19 cellular contexts compared by ENCODE assay signal in the genomic region with DNA sequence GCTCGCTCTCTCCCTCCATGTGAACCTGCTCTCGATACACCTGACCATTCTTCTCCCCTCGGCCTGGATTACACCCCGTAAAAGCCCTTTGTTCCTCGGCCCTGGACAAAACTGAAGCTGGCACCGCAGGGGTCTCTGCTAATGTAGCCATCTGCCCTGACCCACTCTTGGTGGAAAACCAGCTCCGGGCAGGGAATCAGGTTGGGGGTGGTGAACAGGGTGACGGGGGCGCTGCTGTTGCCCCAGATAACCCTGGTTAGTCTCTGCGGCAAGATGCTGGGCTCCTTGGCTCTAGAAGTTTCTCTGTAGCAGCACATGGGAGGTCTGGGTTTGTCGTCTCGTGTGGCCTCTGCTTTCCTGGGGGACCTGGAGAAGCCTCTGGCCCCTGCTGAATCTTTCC.
DNase-seq lines count a peak whose midpoint lies in the region; ATAC-seq and TF ChIP-seq lines count a peak whose summit lies in the region.
"Had no signal": no experiment of that assay in that cellular context is flagged by ENCODE, and none has a peak within 500 bp of the region (broad histone marks: within the 10 kb centered on the region; RNA-seq: fewer than 3 reads in every experiment).

No MANE protein-coding gene starts in this region.

- H3K4me2 ChIP-seq in H9 (ENCODE audit: insufficient read depth, insufficient read length, low read length), result no peak overlapping the region
- H3K4me2 ChIP-seq: BLaER1 treated with 17β-estradiol and CSF1 and Interleukin-3, amounts not matched to agents 10 nM and 100 nM had no signal

- no peak overlapping the region for H2AK5ac ChIP-seq in H9 (ENCODE audit: insufficient read length, low read length)

- no peak overlapping the region for H3K27ac ChIP-seq in H9 (ENCODE audit: insufficient read length, low read depth, low read length)
- H3K27ac ChIP-seq: BLaER1 treated with 17β-estradiol and CSF1 and Interleukin-3, amounts not matched to agents 10 nM and 100 nM; GM23248; HL-60 had no signal

- H2BK5ac ChIP-seq in H9 (ENCODE audit: insufficient read length, low read length), result no peak overlapping the region

- no peak overlapping the region for H3K23ac ChIP-seq in H9 (ENCODE audit: insufficient read length, low read depth, low read length)

- no peaks in the 10 kb centered on the region for H3K4me1 ChIP-seq in H9 (ENCODE audit: insufficient read depth, low read length)

- H3K27me3 Mint-ChIP-seq in activated T-helper 2 cell treated with anti-CD3 and anti-CD28 coated beads, Interferon-gamma antibody, Interleukin-2, Interleukin-4, amounts not matched to agents 10 μg/mL and 5 μg/mL and 100 μg/mL, durations not matched to agents 14 hours and 24 hours and 36 hours (ENCODE audit: low read depth), result no peaks in the 10 kb centered on the region
- peaks cover 53% of the 10 kb centered on the region for H3K27me3 Mint-ChIP-seq in chondrocyte (ENCODE audit: low read depth)
- H3K27me3 Mint-ChIP-seq in neural crest cell (ENCODE audit: low read depth), result no peaks in the 10 kb centered on the region
- peaks cover 13% of the 10 kb centered on the region for H3K27me3 Mint-ChIP-seq in H9 (ENCODE audit: low read depth)

- H4K91ac ChIP-seq in H9 (ENCODE audit: insufficient read length, low read depth, low read length), result no peak overlapping the region

- H3K23me2 ChIP-seq in H9 (ENCODE audit: insufficient read length, low read depth, low read length, poor library complexity, severe bottlenecking), result no peaks in the 10 kb centered on the region

- no peaks in the 10 kb centered on the region for H3K79me2 ChIP-seq in H9 (ENCODE audit: insufficient read depth, low read length)

- no peaks in the 10 kb centered on the region for H3K9me3 Mint-ChIP-seq in activated T-helper 2 cell treated with anti-CD3 and anti-CD28 coated beads, Interferon-gamma antibody, Interleukin-2, Interleukin-4, amounts not matched to agents 10 μg/mL and 5 μg/mL and 100 μg/mL, durations not matched to agents 14 hours and 24 hours and 36 hours
- no peaks in the 10 kb centered on the region for H3K9me3 Mint-ChIP-seq in chondrocyte (ENCODE audit: low read depth)
- H3K9me3 Mint-ChIP-seq in neural crest cell, result no peaks in the 10 kb centered on the region
- H3K9me3 Mint-ChIP-seq in H9, result no peaks in the 10 kb centered on the region; a peak in 1 of 5 replicates
- H3K9me3 Mint-ChIP-seq: CD8-positive, alpha-beta T cell had no signal

- no peak overlapping the region for H3K9ac ChIP-seq in H9 (ENCODE audit: extremely low read depth, insufficient read length, low read length)
- H3K9ac ChIP-seq: BLaER1 treated with 17β-estradiol and CSF1 and Interleukin-3, amounts not matched to agents 10 nM and 100 nM; GM23248 had no signal

- no CpG with 5 or more reads among the region's 12 CpGs for WGBS in H9 (ENCODE audit: extremely low coverage, insufficient read length, low lambda C conversion rate)

- H3K36me3 Mint-ChIP-seq in activated T-helper 2 cell treated with anti-CD3 and anti-CD28 coated beads, Interferon-gamma antibody, Interleukin-2, Interleukin-4, amounts not matched to agents 10 μg/mL and 5 μg/mL and 100 μg/mL, durations not matched to agents 14 hours and 24 hours and 36 hours (ENCODE audit: low read depth), result no peaks in the 10 kb centered on the region
- no peaks in the 10 kb centered on the region for H3K36me3 Mint-ChIP-seq in chondrocyte (ENCODE audit: low read depth)
- H3K36me3 Mint-ChIP-seq in neural crest cell (ENCODE audit: low read depth), result no peaks in the 10 kb centered on the region
- no peaks in the 10 kb centered on the region for H3K36me3 Mint-ChIP-seq in H9 (ENCODE audit: insufficient read depth in 1 of 3, low read depth in 3 of 3)
- H3K36me3 Mint-ChIP-seq: CD8-positive, alpha-beta T cell had no signal

- H4K5ac ChIP-seq in H9 (ENCODE audit: insufficient read length, low read depth, low read length), result no peak overlapping the region

- H2AFZ ChIP-seq in H9 (ENCODE audit: low read length), result no peak overlapping the region
- H2AFZ ChIP-seq: GM23248 had no signal

- H3K14ac ChIP-seq in H9 (ENCODE audit: insufficient read depth, low read length), result no peak overlapping the region

- no peak overlapping the region for H3K18ac ChIP-seq in H9 (ENCODE audit: insufficient read length, low read depth, low read length)

- ATAC-seq in HG03354 (IDR thresholded peaks at IDR 0.05; ENCODE audit: poor library complexity, severe bottlenecking, unreplicated experiment), result no peak
- ATAC-seq: CD8-positive, alpha-beta T cell had no signal

- no peak for TF ChIP-seq CTCF in chondrocyte (IDR thresholded peaks at IDR 0.05)
- no peak for TF ChIP-seq CTCF in neural crest cell (conservative IDR thresholded peaks at IDR 0.05)
- no peak for TF ChIP-seq CTCF in H9 (conservative IDR thresholded peaks at IDR 0.05)

- H2BK20ac ChIP-seq in H9 (ENCODE audit: low read depth, low read length, poor library complexity, severe bottlenecking), result no peak overlapping the region

- H3K79me1 ChIP-seq in H9 (ENCODE audit: insufficient read depth, low read depth, low read length, poor library complexity, severe bottlenecking), result no peaks in the 10 kb centered on the region

- no peak overlapping the region for H3K4ac ChIP-seq in H9 (ENCODE audit: low read depth, low read length)

- no peaks in the 10 kb centered on the region for H3K27me3 ChIP-seq in H9 (ENCODE audit: insufficient read depth, low read length)
- H3K27me3 ChIP-seq: BLaER1 treated with 17β-estradiol and CSF1 and Interleukin-3, amounts not matched to agents 10 nM and 100 nM had no signal

- H4K20me1 ChIP-seq in H9 (ENCODE audit: control insufficient read depth, insufficient read depth, insufficient read length), result no peaks in the 10 kb centered on the region
- H4K20me1 ChIP-seq: BLaER1 treated with 17β-estradiol and CSF1 and Interleukin-3, amounts not matched to agents 10 nM and 100 nM had no signal

- DNase-seq in activated T-helper 2 cell treated with anti-CD3 and anti-CD28 coated beads, Interferon-gamma antibody, Interleukin-2, Interleukin-4, amounts not matched to agents 10 μg/mL and 5 μg/mL and 100 μg/mL, durations not matched to agents 14 hours and 24 hours and 36 hours (ENCODE audit: low spot score), result no peak
- peak; percentile 68 for DNase-seq in chondrocyte (ENCODE audit: low spot score)
- DNase-seq in neural crest cell (ENCODE audit: low read depth, low spot score), result no peak
- peak; percentile 49 for DNase-seq in posterior vena cava (ENCODE audit: low spot score)
- no peak for DNase-seq in kidney glomerular epithelial cell (lab: John Stamatoyannopoulos, UW)
- no peak for DNase-seq in Ammon's horn (ENCODE audit: low spot score)
- no peak for DNase-seq in H9
- DNase-seq: 8988T; CD8-positive, alpha-beta T cell; COR-L47; DMS 273 treated with DMSO at 0.1 percent for 48 hours; DMS53; DND-41; EL; GM23248 had no signal

- no peak overlapping the region for H4K8ac ChIP-seq in H9 (replicated peaks; ENCODE audit: insufficient read length, low read depth, low read length)

- H3K56ac ChIP-seq in H9 (ENCODE audit: insufficient read length, low read depth, low read length), result no peak overlapping the region

- no peaks in the 10 kb centered on the region for H3K9me3 ChIP-seq in H9 (ENCODE audit: control insufficient read depth, low read depth, low read length)
- H3K9me3 ChIP-seq: BLaER1 treated with 17β-estradiol and CSF1 and Interleukin-3, amounts not matched to agents 10 nM and 100 nM had no signal

- no peak overlapping the region for H3T11ph ChIP-seq in H9 (ENCODE audit: low read length)

- no peak overlapping the region for H2BK120ac ChIP-seq in H9 (ENCODE audit: low read depth, low read length, poor library complexity, severe bottlenecking)

- no peak overlapping the region for H3K4me3 Mint-ChIP-seq in activated T-helper 2 cell treated with anti-CD3 and anti-CD28 coated beads, Interferon-gamma antibody, Interleukin-2, Interleukin-4, amounts not matched to agents 10 μg/mL and 5 μg/mL and 100 μg/mL, durations not matched to agents 14 hours and 24 hours and 36 hours (ENCODE audit: low read depth)
- H3K4me3 Mint-ChIP-seq in chondrocyte (ENCODE audit: unreplicated experiment) (no peak overlapping the region), neural crest cell (no peak overlapping the region), H9 (no peak overlapping the region)
- H3K4me3 Mint-ChIP-seq: B cell; CD8-positive, alpha-beta T cell had no signal

- no peak overlapping the region for H2BK12ac ChIP-seq in H9 (ENCODE audit: insufficient read length, low read depth, low read length)

- H3K27ac Mint-ChIP-seq in activated T-helper 2 cell treated with anti-CD3 and anti-CD28 coated beads, Interferon-gamma antibody, Interleukin-2, Interleukin-4, amounts not matched to agents 10 μg/mL and 5 μg/mL and 100 μg/mL, durations not matched to agents 14 hours and 24 hours and 36 hours, result peak overlapping the region; percentile 33
- H3K27ac Mint-ChIP-seq in chondrocyte (ENCODE audit: unreplicated experiment) (no peak overlapping the region), neural crest cell (ENCODE audit: unreplicated experiment) (peak overlapping the region; percentile 71), H9 (no peak overlapping the region)
- H3K27ac Mint-ChIP-seq: B cell; CD8-positive, alpha-beta T cell had no signal

- no peak overlapping the region for H2BK15ac ChIP-seq in H9 (ENCODE audit: low read depth, low read length)

- H3K4me1 Mint-ChIP-seq in activated T-helper 2 cell treated with anti-CD3 and anti-CD28 coated beads, Interferon-gamma antibody, Interleukin-2, Interleukin-4, amounts not matched to agents 10 μg/mL and 5 μg/mL and 100 μg/mL, durations not matched to agents 14 hours and 24 hours and 36 hours (ENCODE audit: low read depth), result no peaks in the 10 kb centered on the region
- H3K4me1 Mint-ChIP-seq in chondrocyte (ENCODE audit: low read depth), result no peaks in the 10 kb centered on the region
- H3K4me1 Mint-ChIP-seq in neural crest cell, result peaks cover 48% of the 10 kb centered on the region
- H3K4me1 Mint-ChIP-seq in H9, result peaks cover 9 to 27% of the 10 kb centered on the region in 2 experiments; a peak in 3 of 4 replicates
- H3K4me1 Mint-ChIP-seq: B cell had no signal

- intact Hi-C loops in activated T-helper 2 cell treated with anti-CD3 and anti-CD28 coated beads, Interferon-gamma antibody, Interleukin-2, Interleukin-4, amounts not matched to agents 10 μg/mL and 5 μg/mL and 100 μg/mL, durations not matched to agents 14 hours and 24 hours and 36 hours (cut with micrococcal nuclease), result no loop called here
- intact Hi-C loops in posterior vena cava (cut with DNase I), result no loop called here

Comparison
In these comparisons a context has a peak if more than half of its experiments do, and no peak if none do; other contexts are left out.
1. DNase-seq: peak in chondrocyte (single experiment) and posterior vena cava (single experiment); none in activated T-helper 2 cell treated with anti-CD3 and anti-CD28 coated beads, Interferon-gamma antibody, Interleukin-2, Interleukin-4, amounts not matched to agents 10 μg/mL and 5 μg/mL and 100 μg/mL, durations not matched to agents 14 hours and 24 hours and 36 hours (single experiment), neural crest cell (single experiment), kidney glomerular epithelial cell (single experiment), Ammon's horn (single experiment) and H9 (single experiment).
2. H3K27ac Mint-ChIP-seq: peak in activated T-helper 2 cell treated with anti-CD3 and anti-CD28 coated beads, Interferon-gamma antibody, Interleukin-2, Interleukin-4, amounts not matched to agents 10 μg/mL and 5 μg/mL and 100 μg/mL, durations not matched to agents 14 hours and 24 hours and 36 hours (single experiment) and neural crest cell (single experiment); none in chondrocyte (single experiment) and H9 (0 of 3).